Comparison of ENCODE assay signal across 1 cellular context in genomic region chr3:126984391-126985142, GRCh38.
TF ChIP-seq lines count a peak whose summit lies in the region.

No MANE protein-coding gene starts in this region.

TF ChIP-seq in HepG2, 621 proteins besides CTCF, POLR2A, EP300 and RAD21 (continued from another document):
- TF ChIP-seq ZFP91 (CRISPR knock-in tag; IDR thresholded peaks at IDR 0.05; ENCODE audit: borderline replicate concordance) (peak; percentile 49; the same call in 1 of the 2 replicates), POLR2AphosphoS5 (IDR thresholded peaks at IDR 0.05; ENCODE audit: low read depth, low read length) (no peak), TMF1 (CRISPR knock-in tag; IDR thresholded peaks at IDR 0.05; ENCODE audit: low read depth) (0 out of 2 replicates have a peak, but pooled peaks have one; percentile 57)
